23 cellular contexts compared by ENCODE assay signal in the genomic region with DNA sequence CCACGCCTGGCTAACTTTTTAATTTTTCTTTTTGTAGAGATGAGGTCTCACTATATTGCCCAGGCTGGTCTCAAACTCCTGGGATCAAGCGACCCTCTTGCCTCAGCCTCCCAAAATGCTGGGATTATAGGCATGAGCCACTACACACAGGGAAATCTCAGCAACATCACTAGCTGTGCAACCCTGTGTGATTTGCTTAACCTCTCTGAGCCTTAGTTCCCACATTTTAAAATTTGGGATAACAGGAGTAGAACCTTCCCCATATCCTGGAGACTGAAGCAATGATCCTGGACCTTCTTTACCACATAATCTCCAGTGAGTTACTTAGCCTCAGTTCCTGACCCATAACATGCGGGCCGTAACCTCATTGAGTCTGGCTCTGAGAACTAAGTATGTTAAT.
"Had no signal": no experiment of that assay in that cellular context is flagged by ENCODE, and none has a peak within 500 bp of the region (broad histone marks: within the 10 kb centered on the region; RNA-seq: fewer than 3 reads in every experiment).

No MANE protein-coding gene starts in this region.

- H3K27ac ChIP-seq: colonic mucosa, esophagus muscularis mucosa, foreskin keratinocyte, gastroesophageal sphincter, heart right ventricle, left lung, lower lobe of right lung had no signal

- DNase-seq: colonic mucosa; cortex of kidney; effector CD4-positive, alpha-beta T cell; effector memory CD4-positive, alpha-beta T cell; foreskin keratinocyte; glutamatergic neuron; head of caudate nucleus; heart right ventricle; hippocampal formation; left cardiac atrium; left lung; left ventricle myocardium superior; lower lobe of right lung; mesenchymal stem cell; mucosa of descending colon; naive B cell had no signal

- FAIRE-seq: endothelial cell of umbilical vein, frontal cortex, islet of Langerhans, keratinocyte had no signal

- H3K9me3 ChIP-seq: colonic mucosa, esophagus muscularis mucosa, gastroesophageal sphincter, heart right ventricle, left lung, lower lobe of right lung, mucosa of descending colon had no signal

- H3K27me3 ChIP-seq: colonic mucosa, esophagus muscularis mucosa, foreskin keratinocyte had no signal

- ATAC-seq: foreskin keratinocyte; gastroesophageal sphincter; heart right ventricle; left cardiac atrium; left lung; left ventricle myocardium superior; lower lobe of right lung; mucosa of descending colon; naive thymus-derived CD8-positive, alpha-beta T cell had no signal

- H3K36me3 ChIP-seq: colonic mucosa, esophagus muscularis mucosa, gastroesophageal sphincter, heart right ventricle, left lung, lower lobe of right lung had no signal

- H3K4me3 ChIP-seq: colonic mucosa, esophagus muscularis mucosa, gastroesophageal sphincter, heart right ventricle, left lung, lower lobe of right lung, mucosa of descending colon had no signal

- H3K4me1 ChIP-seq: colonic mucosa, esophagus muscularis mucosa, foreskin keratinocyte, gastroesophageal sphincter, heart right ventricle, left lung, lower lobe of right lung had no signal
